Comparison of ENCODE assay signal across 22 cellular contexts in the genomic region with DNA sequence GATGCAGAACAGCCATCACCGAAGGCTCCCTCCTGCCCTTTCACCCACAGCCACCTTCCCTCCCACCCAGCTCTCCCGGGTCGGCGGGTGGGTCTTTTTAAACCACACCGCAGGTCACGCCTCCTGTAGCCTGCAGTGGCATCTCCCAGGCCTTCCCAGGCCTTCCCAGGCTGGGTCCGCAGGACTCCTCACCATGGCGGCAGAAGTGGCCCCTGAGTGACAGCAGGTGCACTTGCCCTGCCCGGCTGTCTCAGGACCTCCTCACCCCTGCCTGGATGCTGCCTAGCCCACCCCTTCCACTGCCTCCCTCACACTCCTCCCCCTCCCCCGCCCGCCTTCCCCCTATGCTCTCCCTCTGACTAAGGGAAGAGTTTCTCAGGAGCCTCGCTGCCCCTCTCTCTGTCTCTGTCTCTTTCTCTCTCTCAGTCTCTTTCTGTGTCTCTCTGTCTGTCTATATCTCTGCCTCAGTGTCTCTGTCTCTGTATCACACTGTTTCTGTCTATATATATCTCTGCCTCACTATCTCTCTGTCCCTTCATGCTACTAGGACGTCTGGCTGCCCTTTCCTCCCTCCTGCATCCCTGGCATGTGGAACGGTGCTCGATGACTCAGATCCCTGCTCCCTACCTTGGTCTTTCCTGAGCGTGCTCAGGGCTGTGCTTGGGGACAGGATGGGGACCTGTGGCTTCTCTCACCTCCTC.
"Had no signal": no experiment of that assay in that cellular context is flagged by ENCODE, and none has a peak within 500 bp of the region (broad histone marks: within the 10 kb centered on the region; RNA-seq: fewer than 3 reads in every experiment).

No MANE protein-coding gene starts in this region.

- DNase-seq: activated CD4-positive, alpha-beta T cell treated with anti-CD3 and anti-CD28 coated beads, Interleukin-2, amount 10 ng/mL, durations not matched to agents 24 days and 14 days; activated CD8-positive, alpha-beta memory T cell treated with anti-CD3 and anti-CD28 coated beads, Interleukin-2, amount 10 ng/mL, durations not matched to agents 7 days and 5 days; activated CD8-positive, alpha-beta T cell treated with anti-CD3 and anti-CD28 coated beads for 36 hours; activated effector memory CD4-positive, alpha-beta T cell treated with anti-CD3 and anti-CD28 coated beads, Interleukin-2, amount 50 U/mL, for 16 hours; activated naive CD4-positive, alpha-beta T cell treated with anti-CD3 and anti-CD28 coated beads, Interleukin-2, amount 10 ng/mL, durations not matched to agents 7 days and 5 days; activated T-cell treated with anti-CD3 and anti-CD28 coated beads for 4 hours; amygdala; caudate nucleus; dermis blood vessel endothelial cell; effector CD8-positive, alpha-beta T cell; erythroblast; foreskin fibroblast; immature natural killer cell; left ventricle myocardium inferior; mucosa of descending colon; retina; stimulated activated CD4-positive, alpha-beta T cell treated with anti-CD3 and anti-CD28 coated beads, Interleukin-2, amount 100 ng/mL, for 48 hours; stimulated activated CD8-positive, alpha-beta memory T cell treated with anti-CD3 and anti-CD28 coated beads, Interleukin-4, amount 100 ng/mL, for 48 hours; stimulated activated naive CD4-positive, alpha-beta T cell treated with Interleukin-2 at 50 U/mL for 16 hours; SW 1271; upper lobe of right lung had no signal

- H3K9me3 ChIP-seq: left ventricle myocardium inferior, mucosa of descending colon, upper lobe of right lung had no signal

- H3K4me3 ChIP-seq: left ventricle myocardium inferior, mucosa of descending colon, upper lobe of right lung had no signal

- ATAC-seq: activated CD4-positive, CD25-positive, alpha-beta regulatory T cell treated with anti-CD3 and anti-CD28 coated beads, Interleukin-2, amount 50 U/mL, for 24 hours; activated CD8-positive, alpha-beta memory T cell treated with anti-CD3 and anti-CD28 coated beads, Interleukin-2, amount 10 ng/mL, durations not matched to agents 7 days and 5 days; activated CD8-positive, alpha-beta T cell treated with anti-CD3 and anti-CD28 coated beads for 36 hours; mucosa of descending colon; upper lobe of right lung had no signal

- H3K36me3 ChIP-seq: left ventricle myocardium inferior, upper lobe of right lung had no signal

- H3K27ac ChIP-seq: left ventricle myocardium inferior, upper lobe of right lung had no signal
